Comparison of ENCODE assay signal across 10 cellular contexts in genomic region chr11:73252577-73253191, GRCh38. TPM values are rescaled to one million over a fixed set of nuclear protein-coding genes. Genes with fewer than 3 reads are reported as not detected.
A peak's percentile ranks its signal among the peaks of the same experiment; 100 is the strongest.
DNase-seq lines count a peak whose midpoint lies in the region; ATAC-seq, FAIRE-seq and TF ChIP-seq lines count a peak whose summit lies in the region.
"Had no signal": no experiment of that assay in that cellular context is flagged by ENCODE, and none has a peak within 500 bp of the region (broad histone marks: within the 10 kb centered on the region; RNA-seq: fewer than 3 reads in every experiment).

No MANE protein-coding gene starts in this region.

- H3K27me3 Mint-ChIP-seq in activated naive CD8-positive, alpha-beta T cell treated with anti-CD3 and anti-CD28 coated beads, Interleukin-2, amount 10 ng/mL, durations not matched to agents 7 days and 5 days = no peaks in the 10 kb centered on the region
- no peaks in the 10 kb centered on the region for H3K27me3 Mint-ChIP-seq in activated naive CD8-positive, alpha-beta T cell treated with anti-CD3 and anti-CD28 coated beads for 36 hours
- no peaks in the 10 kb centered on the region for H3K27me3 Mint-ChIP-seq in activated T-helper 17 cell treated with anti-CD3 and anti-CD28 coated beads, Interleukin-2, amount 50 U/mL, for 72 hours

- WGBS in trophoblast cell (ENCODE audit: extremely low coverage, insufficient coverage, insufficient read length) = no CpG with 5 or more reads among the region's 4 CpGs

- no peak overlapping the region for H3K18ac ChIP-seq in trophoblast cell (ENCODE audit: low read length)

- no peak overlapping the region for H3K14ac ChIP-seq in trophoblast cell (ENCODE audit: low read length)

- H3K27ac ChIP-seq in trophoblast cell (ENCODE audit: low read depth, low read length) = no peak overlapping the region
- H3K27ac ChIP-seq: uterus had no signal

- no peak overlapping the region for H4K91ac ChIP-seq in trophoblast cell (ENCODE audit: low read depth, low read length)

- H3K9me3 Mint-ChIP-seq in activated naive CD8-positive, alpha-beta T cell treated with anti-CD3 and anti-CD28 coated beads, Interleukin-2, amount 10 ng/mL, durations not matched to agents 7 days and 5 days = no peaks in the 10 kb centered on the region
- H3K9me3 Mint-ChIP-seq in activated naive CD8-positive, alpha-beta T cell treated with anti-CD3 and anti-CD28 coated beads for 36 hours = no peaks in the 10 kb centered on the region
- H3K9me3 Mint-ChIP-seq in activated T-helper 17 cell treated with anti-CD3 and anti-CD28 coated beads, Interleukin-2, amount 50 U/mL, for 72 hours = no peaks in the 10 kb centered on the region
- no peaks in the 10 kb centered on the region for H3K9me3 Mint-ChIP-seq in stimulated activated effector memory CD8-positive, alpha-beta T cell treated with anti-CD3 and anti-CD28 coated beads, Interleukin-12 subunit alpha, Interleukin-12 subunit beta, amount 100 ng/mL, for 72 hours

- no peaks in the 10 kb centered on the region for H3K79me2 ChIP-seq in trophoblast cell (ENCODE audit: control insufficient read depth, insufficient read depth, low read length, poor library complexity)

- H3K27me3 ChIP-seq in trophoblast cell (ENCODE audit: insufficient read depth, low read length) = no peaks in the 10 kb centered on the region
- H3K27me3 ChIP-seq: uterus had no signal

- H3K9ac ChIP-seq in trophoblast cell (ENCODE audit: low read length) = no peak overlapping the region

- TF ChIP-seq CTCF in D721Med (IDR thresholded peaks at IDR 0.05; ENCODE audit: insufficient read depth, missing control alignments) = no peak

- no peak overlapping the region for H3K4me3 Mint-ChIP-seq in activated naive CD8-positive, alpha-beta T cell treated with anti-CD3 and anti-CD28 coated beads, Interleukin-2, amount 10 ng/mL, durations not matched to agents 7 days and 5 days
- no peak overlapping the region for H3K4me3 Mint-ChIP-seq in activated naive CD8-positive, alpha-beta T cell treated with anti-CD3 and anti-CD28 coated beads for 36 hours
- no peak overlapping the region for H3K4me3 Mint-ChIP-seq in activated T-helper 17 cell treated with anti-CD3 and anti-CD28 coated beads, Interleukin-2, amount 50 U/mL, for 72 hours
- H3K4me3 Mint-ChIP-seq in stimulated activated effector memory CD8-positive, alpha-beta T cell treated with anti-CD3 and anti-CD28 coated beads, Interleukin-12 subunit alpha, Interleukin-12 subunit beta, amount 100 ng/mL, for 72 hours = no peak overlapping the region

- H3K9me3 ChIP-seq in trophoblast cell (ENCODE audit: insufficient read depth, low read depth, low read length) = no peaks in the 10 kb centered on the region
- H3K9me3 ChIP-seq: uterus had no signal

- no peak overlapping the region for H2AK5ac ChIP-seq in trophoblast cell (ENCODE audit: low read length)

- no peaks in the 10 kb centered on the region for H3K36me3 Mint-ChIP-seq in activated naive CD8-positive, alpha-beta T cell treated with anti-CD3 and anti-CD28 coated beads, Interleukin-2, amount 10 ng/mL, durations not matched to agents 7 days and 5 days
- H3K36me3 Mint-ChIP-seq in activated naive CD8-positive, alpha-beta T cell treated with anti-CD3 and anti-CD28 coated beads for 36 hours = no peaks in the 10 kb centered on the region
- no peaks in the 10 kb centered on the region for H3K36me3 Mint-ChIP-seq in activated T-helper 17 cell treated with anti-CD3 and anti-CD28 coated beads, Interleukin-2, amount 50 U/mL, for 72 hours (ENCODE audit: low read depth)
- no peaks in the 10 kb centered on the region for H3K36me3 Mint-ChIP-seq in stimulated activated effector memory CD8-positive, alpha-beta T cell treated with anti-CD3 and anti-CD28 coated beads, Interleukin-12 subunit alpha, Interleukin-12 subunit beta, amount 100 ng/mL, for 72 hours

- peak; percentile 23 for DNase-seq in activated naive CD8-positive, alpha-beta T cell treated with anti-CD3 and anti-CD28 coated beads, Interleukin-2, amount 10 ng/mL, durations not matched to agents 7 days and 5 days
- DNase-seq in activated naive CD8-positive, alpha-beta T cell treated with anti-CD3 and anti-CD28 coated beads for 36 hours = no peak
- DNase-seq in NCI-H2029 (lab: John Stamatoyannopoulos, UW) (peak; percentile 65), D721Med (ENCODE audit: insufficient read length, low spot score) (no peak), COLO668 (lab: John Stamatoyannopoulos, UW; ENCODE audit: unreplicated experiment) (no peak), trophoblast cell (no peak)
- DNase-seq in stimulated activated effector memory CD8-positive, alpha-beta T cell treated with anti-CD3 and anti-CD28 coated beads, Interleukin-12 subunit alpha, Interleukin-12 subunit beta, amount 100 ng/mL, for 72 hours (ENCODE audit: low spot score in 2 of 2) = no peak
- DNase-seq: amygdala had no signal

- no peak overlapping the region for H3K4ac ChIP-seq in trophoblast cell (ENCODE audit: low read depth, low read length)

- H3K23ac ChIP-seq in trophoblast cell (ENCODE audit: low read length) = no peak overlapping the region

- H2BK120ac ChIP-seq in trophoblast cell (ENCODE audit: insufficient read depth, low read length, poor library complexity) = no peak overlapping the region

- H3K4me2 ChIP-seq in trophoblast cell (ENCODE audit: low read length) = no peak overlapping the region

- POLR2A ChIA-PET in activated naive CD8-positive, alpha-beta T cell treated with anti-CD3 and anti-CD28 coated beads, Interleukin-2, amount 10 ng/mL, durations not matched to agents 7 days and 5 days (lab: Charles Lee) = interaction anchor here (1.3 kb wide), 1 partner anchor 35 kb away, joined by 3 read pairs; no protein-coding TSS in a partner anchor

- peak; percentile 60 for ATAC-seq in activated naive CD8-positive, alpha-beta T cell treated with anti-CD3 and anti-CD28 coated beads, Interleukin-2, amount 10 ng/mL, durations not matched to agents 7 days and 5 days (ENCODE audit: low read depth)
- ATAC-seq in activated T-helper 17 cell treated with anti-CD3 and anti-CD28 coated beads, Interleukin-2, amount 50 U/mL, for 72 hours (replicated peaks) = peak; percentile 60
- ATAC-seq in stimulated activated effector memory CD8-positive, alpha-beta T cell treated with anti-CD3 and anti-CD28 coated beads, Interleukin-12 subunit alpha, Interleukin-12 subunit beta, amount 100 ng/mL, for 72 hours = peak; percentile 61

- H4K12ac ChIP-seq in trophoblast cell (ENCODE audit: low read depth, low read length) = no peak overlapping the region

- FAIRE-seq in D721Med (lab: Jason Lieb, UNC) = no peak

- H3K4me1 ChIP-seq in trophoblast cell (ENCODE audit: control insufficient read depth in 1 of 2, insufficient read depth in 2 of 2, low read length in 2 of 2) = peaks cover 15 to 21% of the 10 kb centered on the region in 2 experiments
- H3K4me1 ChIP-seq: uterus had no signal

- no peak overlapping the region for H3K4me3 ChIP-seq in trophoblast cell (ENCODE audit: low read depth, low read length)
- H3K4me3 ChIP-seq: uterus had no signal

- H3K27ac Mint-ChIP-seq in activated naive CD8-positive, alpha-beta T cell treated with anti-CD3 and anti-CD28 coated beads, Interleukin-2, amount 10 ng/mL, durations not matched to agents 7 days and 5 days = no peak overlapping the region
- H3K27ac Mint-ChIP-seq in activated naive CD8-positive, alpha-beta T cell treated with anti-CD3 and anti-CD28 coated beads for 36 hours = no peak overlapping the region
- no peak overlapping the region for H3K27ac Mint-ChIP-seq in activated T-helper 17 cell treated with anti-CD3 and anti-CD28 coated beads, Interleukin-2, amount 50 U/mL, for 72 hours
- no peak overlapping the region for H3K27ac Mint-ChIP-seq in stimulated activated effector memory CD8-positive, alpha-beta T cell treated with anti-CD3 and anti-CD28 coated beads, Interleukin-12 subunit alpha, Interleukin-12 subunit beta, amount 100 ng/mL, for 72 hours

- H2BK12ac ChIP-seq in trophoblast cell (ENCODE audit: low read length) = no peak overlapping the region

- H3K36me3 ChIP-seq in trophoblast cell (ENCODE audit: control insufficient read depth in 1 of 2, insufficient read depth in 2 of 2, low read length in 2 of 2) = no peaks in the 10 kb centered on the region
- H3K36me3 ChIP-seq: uterus had no signal

- peaks cover 11% of the 10 kb centered on the region for H3K4me1 Mint-ChIP-seq in activated naive CD8-positive, alpha-beta T cell treated with anti-CD3 and anti-CD28 coated beads, Interleukin-2, amount 10 ng/mL, durations not matched to agents 7 days and 5 days
- H3K4me1 Mint-ChIP-seq in activated naive CD8-positive, alpha-beta T cell treated with anti-CD3 and anti-CD28 coated beads for 36 hours = no peaks in the 10 kb centered on the region
- H3K4me1 Mint-ChIP-seq in activated T-helper 17 cell treated with anti-CD3 and anti-CD28 coated beads, Interleukin-2, amount 50 U/mL, for 72 hours = no peaks in the 10 kb centered on the region
- no peaks in the 10 kb centered on the region for H3K4me1 Mint-ChIP-seq in stimulated activated effector memory CD8-positive, alpha-beta T cell treated with anti-CD3 and anti-CD28 coated beads, Interleukin-12 subunit alpha, Interleukin-12 subunit beta, amount 100 ng/mL, for 72 hours

- H3K79me1 ChIP-seq in trophoblast cell (ENCODE audit: low read length) = peaks cover 8% of the 10 kb centered on the region

- no peak overlapping the region for H4K8ac ChIP-seq in trophoblast cell (ENCODE audit: low read depth, low read length)

- no peak overlapping the region for H2BK5ac ChIP-seq in trophoblast cell (ENCODE audit: low read depth, low read length, poor library complexity)

- no peak overlapping the region for H2AFZ ChIP-seq in trophoblast cell (ENCODE audit: insufficient read depth, low read length, poor library complexity)

RNA-seq across cellular contexts. Expression of gene P2RY6, which starts 19.5 kb away (rescaled TPM):
- under 1 TPM in 1 of 2 experiments, not detected in 1; 0.44 TPM for total RNA-seq in activated naive CD8-positive, alpha-beta T cell treated with anti-CD3 and anti-CD28 coated beads, Interleukin-2, amount 10 ng/mL, durations not matched to agents 7 days and 5 days
- total RNA-seq in activated naive CD8-positive, alpha-beta T cell treated with anti-CD3 and anti-CD28 coated beads for 36 hours = not detected
- total RNA-seq in activated T-helper 17 cell treated with anti-CD3 and anti-CD28 coated beads, Interleukin-2, amount 50 U/mL, for 72 hours = not detected
- polyA plus RNA-seq in trophoblast cell (2013) = 45.7 and 47.8 TPM in 2 replicates

RNA-seq across cellular contexts. Expression of gene P2RY2, which starts 34.6 kb away (rescaled TPM):
- total RNA-seq in activated naive CD8-positive, alpha-beta T cell treated with anti-CD3 and anti-CD28 coated beads, Interleukin-2, amount 10 ng/mL, durations not matched to agents 7 days and 5 days = not detected
- total RNA-seq in activated naive CD8-positive, alpha-beta T cell treated with anti-CD3 and anti-CD28 coated beads for 36 hours = not detected
- not detected for total RNA-seq in activated T-helper 17 cell treated with anti-CD3 and anti-CD28 coated beads, Interleukin-2, amount 50 U/mL, for 72 hours
- 4.4 and 4.6 TPM in 2 replicates for polyA plus RNA-seq in trophoblast cell (2013)

RNA-seq across cellular contexts. Expression of gene ARHGEF17, which starts 55.4 kb away (rescaled TPM):
- total RNA-seq in activated naive CD8-positive, alpha-beta T cell treated with anti-CD3 and anti-CD28 coated beads, Interleukin-2, amount 10 ng/mL, durations not matched to agents 7 days and 5 days = not detected
- total RNA-seq in activated naive CD8-positive, alpha-beta T cell treated with anti-CD3 and anti-CD28 coated beads for 36 hours = under 1 TPM in 1 of 2 experiments, not detected in 1; 0.08 TPM
- total RNA-seq in activated T-helper 17 cell treated with anti-CD3 and anti-CD28 coated beads, Interleukin-2, amount 50 U/mL, for 72 hours = under 1 TPM; 0.06 to 0.42 TPM
- polyA plus RNA-seq in trophoblast cell (2013) = 31.0 and 31.5 TPM in 2 replicates

Comparison
In these comparisons a context has a peak if more than half of its experiments do, and no peak if none do; other contexts are left out.
1. DNase-seq: peak in activated naive CD8-positive, alpha-beta T cell treated with anti-CD3 and anti-CD28 coated beads, Interleukin-2, amount 10 ng/mL, durations not matched to agents 7 days and 5 days (single experiment) and NCI-H2029 (single experiment); none in activated naive CD8-positive, alpha-beta T cell treated with anti-CD3 and anti-CD28 coated beads for 36 hours (single experiment), stimulated activated effector memory CD8-positive, alpha-beta T cell treated with anti-CD3 and anti-CD28 coated beads, Interleukin-12 subunit alpha, Interleukin-12 subunit beta, amount 100 ng/mL, for 72 hours (0 of 2), D721Med (single experiment), COLO668 (single experiment) and trophoblast cell (0 of 2).
2. Peak in every context shown above with its lines, with median percentiles within 50 percentile points of each other: ATAC-seq.